In the genomic region with DNA sequence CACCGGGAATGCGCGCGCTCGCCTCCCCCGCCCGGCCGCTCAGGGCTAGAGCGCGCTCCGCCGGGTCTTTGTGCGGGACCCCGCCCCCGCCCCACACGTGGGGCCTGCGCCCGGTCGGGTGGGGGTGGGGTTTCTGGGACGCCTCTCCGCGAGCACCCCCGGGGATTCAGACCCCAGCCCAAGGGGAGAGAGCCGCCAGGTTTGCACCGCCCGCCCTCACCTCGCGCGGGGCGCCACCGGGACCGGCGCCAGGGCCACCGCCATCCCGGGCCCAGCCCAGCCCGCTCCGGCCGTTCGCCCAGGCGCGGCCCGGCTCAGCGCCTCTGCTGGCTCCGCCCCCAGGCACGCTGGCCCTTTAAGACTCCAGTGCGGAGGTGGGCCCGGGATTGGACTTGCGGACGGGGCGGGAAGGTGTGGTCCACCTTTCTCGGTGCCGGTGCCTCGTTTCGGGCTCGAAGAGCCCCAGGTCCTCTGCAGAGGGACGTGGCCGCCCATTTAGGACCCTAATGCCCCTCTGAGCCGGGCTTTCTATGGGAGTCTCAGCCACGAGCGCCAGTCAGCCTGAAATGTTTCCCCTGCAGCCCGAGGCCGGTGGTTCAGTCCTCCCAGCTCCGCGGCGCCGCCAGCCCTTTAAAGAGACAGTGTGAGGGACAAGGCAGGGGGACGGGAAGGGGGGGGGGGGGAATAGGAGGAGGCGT, we compare ENCODE assay signal across 8 cellular contexts. TPM values are rescaled to one million over a fixed set of nuclear protein-coding genes. Genes with fewer than 3 reads are reported as not detected.
DNase-seq lines count a peak whose midpoint lies in the region; ATAC-seq and TF ChIP-seq lines count a peak whose summit lies in the region.

No MANE protein-coding gene starts in this region.

- peak overlapping the region; percentile 100 for H3K27ac ChIP-seq in WERI-Rb-1
- peak overlapping the region; percentile 93 to 94 for H3K27ac ChIP-seq in breast epithelium

- H3K4me1 ChIP-seq in breast epithelium: peaks cover 18 to 44% of the 10 kb centered on the region in 2 donors

- H3K27me3 ChIP-seq in WERI-Rb-1 (ENCODE audit: insufficient read depth, low read depth, severe bottlenecking): no peaks in the 10 kb centered on the region
- H3K27me3 ChIP-seq in breast epithelium: no peaks in the 10 kb centered on the region

- H3K4me3 ChIP-seq in WERI-Rb-1 (ENCODE audit: low read depth, low read length): peak overlapping the region; percentile 74
- peak overlapping the region; percentile 54 to 85 (median 79) for H3K4me3 ChIP-seq in breast epithelium

- ATAC-seq in HG03045 (IDR thresholded peaks at IDR 0.05; ENCODE audit: unreplicated experiment): peak; percentile 75

- H3K36me3 ChIP-seq in WERI-Rb-1: peaks cover 52% of the 10 kb centered on the region
- H3K36me3 ChIP-seq in breast epithelium: no peaks in the 10 kb centered on the region

- DNase-seq in A172 (ENCODE audit: low spot score): peak; percentile 73
- DNase-seq in NCI-H2171 (lab: John Stamatoyannopoulos, UW): peak; percentile 73
- DNase-seq in WERI-Rb-1: peak; percentile 92
- DNase-seq in breast epithelium (ENCODE audit: low spot score in 2 of 2): peak; percentile 86 to 87
- peak; percentile 82 for DNase-seq in inferior parietal cortex (ENCODE audit: extremely low spot score)
- peak; percentile 72 for DNase-seq in smooth muscle cell of the brain vasculature (ENCODE audit: low read depth, low spot score)

- TF ChIP-seq CTCF in WERI-Rb-1 (IDR thresholded peaks at IDR 0.05; ENCODE audit: low read depth, low read length) (no peak), breast epithelium (IDR thresholded peaks at IDR 0.05) (peak in 2 of 3 donors; percentile 45 to 47)

- peak; percentile 66 for TF ChIP-seq POLR2A in GM18526 (IDR thresholded peaks at IDR 0.05; ENCODE audit: extremely low read depth, insufficient read length)
- TF ChIP-seq POLR2A in breast epithelium (IDR thresholded peaks at IDR 0.05): no peak

- intact Hi-C loops in breast epithelium (cut with DNase I; ENCODE audit: low total_unique reads): no loop called here

- H3K9me3 ChIP-seq in WERI-Rb-1 (ENCODE audit: severe bottlenecking): no peaks in the 10 kb centered on the region
- H3K9me3 ChIP-seq in breast epithelium: no peaks in the 10 kb centered on the region

RNA-seq across cellular contexts. Expression of a gene that starts 1.2 kb away (rescaled TPM):
- 113 TPM in 2 replicates for total RNA-seq in A172 (2014; rRNA removed; shearing (Covaris generic))
- total RNA-seq in breast epithelium: 100 to 1,000 TPM in 1 of 3 donors, 10 to 100 TPM in 2; 66.0 to 215 (median 96.0) TPM

RNA-seq across cellular contexts. Expression of a gene that starts 6.7 kb away (rescaled TPM):
- total RNA-seq in A172 (2014; rRNA removed; shearing (Covaris generic)): 30.6 and 34.3 TPM in 2 replicates
- total RNA-seq in breast epithelium: 10 to 100 TPM; 18.1 to 25.9 (median 21.3) TPM

RNA-seq across cellular contexts. Expression of a gene that starts 17.9 kb away (rescaled TPM):
- 0.72 and 2.3 TPM in 2 replicates for total RNA-seq in A172 (2014; rRNA removed; shearing (Covaris generic))
- total RNA-seq in breast epithelium: 10 to 100 TPM in 1 of 3 donors, 1 to 10 TPM in 2; 3.5 to 16.1 (median 4.8) TPM

RNA-seq across cellular contexts. Expression of a gene that starts 19.3 kb away (rescaled TPM):
- total RNA-seq in A172 (2014; rRNA removed; shearing (Covaris generic)): 12.9 and 16.9 TPM in 2 replicates
- 10 to 100 TPM; 42.7 to 63.6 (median 49.8) TPM for total RNA-seq in breast epithelium

RNA-seq across cellular contexts. Expression of a gene that starts 22.1 kb away (rescaled TPM):
- 7.5 and 9.7 TPM in 2 replicates for total RNA-seq in A172 (2014; rRNA removed; shearing (Covaris generic))
- total RNA-seq in breast epithelium: 1 to 10 TPM; 2.3 to 6.4 (median 2.7) TPM

Comparison
In these comparisons a context has a peak if more than half of its experiments do, and no peak if none do; other contexts are left out.
1. Peak in every context shown above with its lines: DNase-seq, ATAC-seq, H3K4me3 ChIP-seq and H3K27ac ChIP-seq.